ENCODE assay signal across 12 cellular contexts in the genomic region with DNA sequence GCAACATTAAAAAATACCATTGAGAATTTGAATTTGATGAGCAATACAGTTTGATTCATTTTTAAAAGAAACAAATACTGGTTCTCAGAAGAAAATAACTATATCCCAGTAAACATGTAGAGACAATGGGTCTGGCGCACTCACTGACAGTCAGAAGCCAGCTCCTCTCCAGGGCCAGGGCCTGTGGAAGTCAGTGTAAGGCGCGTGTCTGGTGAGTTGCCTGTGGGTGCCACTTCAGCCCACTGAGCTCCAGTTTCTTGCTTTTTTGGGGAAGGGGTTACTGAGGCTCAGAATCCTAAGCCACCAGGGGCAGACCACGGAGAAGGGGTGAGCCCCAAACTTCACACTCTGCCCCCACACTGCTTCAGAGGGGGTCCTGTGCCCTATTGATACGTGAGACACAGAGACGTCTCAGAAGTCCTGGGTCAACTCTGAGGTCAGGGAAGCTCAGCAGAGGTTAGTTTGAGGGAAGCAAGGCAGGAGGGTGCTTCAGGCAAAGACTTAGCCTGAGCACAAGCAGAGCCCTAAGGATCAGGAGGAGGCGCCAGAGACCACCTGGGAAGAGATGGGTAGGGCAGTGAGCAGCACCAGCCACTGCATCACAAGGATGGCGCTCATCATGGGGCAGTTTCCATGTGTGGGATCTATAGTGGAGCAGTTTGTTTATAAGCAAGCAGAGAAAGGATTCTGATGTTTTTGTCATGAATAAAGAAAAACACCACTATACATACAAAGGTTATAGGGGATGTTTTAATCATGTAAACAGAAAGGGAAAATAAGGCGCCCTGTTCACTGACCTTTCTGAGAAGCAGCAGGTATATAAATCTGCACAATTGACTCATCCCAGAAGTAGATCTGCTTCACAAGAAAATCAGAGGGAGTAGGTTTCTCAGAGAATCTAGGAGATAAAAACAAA.
DNase-seq lines count a peak whose midpoint lies in the region; ATAC-seq and TF ChIP-seq lines count a peak whose summit lies in the region.
"Had no signal": no experiment of that assay in that cellular context is flagged by ENCODE, and none has a peak within 500 bp of the region (broad histone marks: within the 10 kb centered on the region; RNA-seq: fewer than 3 reads in every experiment).

No MANE protein-coding gene starts in this region.

- DNase-seq in ELR (ENCODE audit: low read depth), result peak; percentile 36
- peak; percentile 16 for DNase-seq in M059J (ENCODE audit: low read depth)
- DNase-seq in epithelial cell of esophagus (ENCODE audit: low read depth), result peak; percentile 8
- no peak for DNase-seq in occipital lobe (lab: John Stamatoyannopoulos, UW)
- DNase-seq in HuH-7.5 (ENCODE audit: low spot score), result no peak
- DNase-seq in stimulated activated CD4-positive, alpha-beta T cell treated with anti-CD3 and anti-CD28 coated beads, Interleukin-4, amount 100 ng/mL, for 1 hour, result no peak
- DNase-seq in CD4-positive, alpha-beta T cell, result no peak
- DNase-seq: activated effector memory CD4-positive, alpha-beta T cell treated with Interleukin-2 at 50 U/mL for 16 hours; NCI-H2107; stimulated activated CD4-positive, alpha-beta T cell treated with anti-CD3 and anti-CD28 coated beads, Interleukin-15, amount 100 ng/mL, for 24 hours had no signal

- no peaks in the 10 kb centered on the region for H3K9me3 Mint-ChIP-seq in CD4-positive, alpha-beta T cell
- H3K9me3 Mint-ChIP-seq: memory B cell had no signal

- ATAC-seq in CD4-positive, alpha-beta T cell (ENCODE audit: poor library complexity), result no peak

- TF ChIP-seq CTCF in 22Rv1 (IDR thresholded peaks at IDR 0.05) (peak; percentile 28), epithelial cell of esophagus (IDR thresholded peaks at IDR 0.05; ENCODE audit: insufficient read depth, low read depth, low read length, missing control alignments) (peak; percentile 19)
- TF ChIP-seq CTCF in CD4-positive, alpha-beta T cell (IDR thresholded peaks at IDR 0.05), result no peak

- H3K27me3 ChIP-seq in CD4-positive, alpha-beta T cell (ENCODE audit: control insufficient read depth, insufficient read depth, low read length), result no peaks in the 10 kb centered on the region

- H3K4me3 ChIP-seq in epithelial cell of esophagus (ENCODE audit: low read length), result no peak overlapping the region

- no peaks in the 10 kb centered on the region for H3K27me3 Mint-ChIP-seq in CD4-positive, alpha-beta T cell
- H3K27me3 Mint-ChIP-seq: memory B cell had no signal

- H3K36me3 Mint-ChIP-seq in CD4-positive, alpha-beta T cell (ENCODE audit: low read depth), result no peaks in the 10 kb centered on the region
- H3K36me3 Mint-ChIP-seq: memory B cell had no signal

- H3K9me3 ChIP-seq in CD4-positive, alpha-beta T cell (ENCODE audit: control insufficient read depth, low read length), result no peaks in the 10 kb centered on the region

- H3K27ac Mint-ChIP-seq in CD4-positive, alpha-beta T cell, result no peak overlapping the region
- H3K27ac Mint-ChIP-seq: memory B cell had no signal

- CTCF ChIA-PET in CD4-positive, alpha-beta T cell (lab: Charles Lee), result no interaction called here

- no peak overlapping the region for H3K4me3 Mint-ChIP-seq in CD4-positive, alpha-beta T cell
- H3K4me3 Mint-ChIP-seq: memory B cell had no signal

- no peak overlapping the region for H3K27ac ChIP-seq in 22Rv1
- no peak overlapping the region for H3K27ac ChIP-seq in CD4-positive, alpha-beta T cell (ENCODE audit: low read depth, low read length)

- intact Hi-C loops in CD4-positive, alpha-beta T cell (cut with DNase I, micrococcal nuclease), result no loop called here

- H3K4me1 Mint-ChIP-seq in CD4-positive, alpha-beta T cell (ENCODE audit: low read depth), result no peaks in the 10 kb centered on the region
- H3K4me1 Mint-ChIP-seq: memory B cell had no signal

- POLR2A ChIA-PET in CD4-positive, alpha-beta T cell (lab: Charles Lee), result no interaction called here

Comparison
In these comparisons a context has a peak if more than half of its experiments do, and no peak if none do; other contexts are left out.
1. DNase-seq: peak in ELR (single experiment), M059J (single experiment) and epithelial cell of esophagus (single experiment); none in occipital lobe (single experiment), HuH-7.5 (single experiment), stimulated activated CD4-positive, alpha-beta T cell treated with anti-CD3 and anti-CD28 coated beads, Interleukin-4, amount 100 ng/mL, for 1 hour (single experiment) and CD4-positive, alpha-beta T cell (0 of 10).